ENCODE assay signal across 8 cellular contexts in genomic region chr9:97982191-97982718, GRCh38. TPM values are rescaled to one million over a fixed set of nuclear protein-coding genes. Genes with fewer than 3 reads are reported as not detected.
DNase-seq lines count a peak whose midpoint lies in the region; ATAC-seq and TF ChIP-seq lines count a peak whose summit lies in the region.

No MANE protein-coding gene starts in this region.

- WGBS in mesodermal cell (ENCODE audit: insufficient coverage in 2 of 2), 2 experiments = 0 to 1% methylated on average over 9 to 10 of the region's 16 CpGs

- H3K27ac ChIP-seq in brain microvascular endothelial cell (peak overlapping the region; percentile 61), mesodermal cell (ENCODE audit: low read depth, low read length, severe bottlenecking) (peak overlapping the region; percentile 92)

- H3K4me3 ChIP-seq in brain microvascular endothelial cell (ENCODE audit: low read depth, low read length) (peak overlapping the region; percentile 64), mesodermal cell (ENCODE audit: extremely low read depth, insufficient read depth, low read length, poor library complexity, severe bottlenecking) (peak overlapping the region; percentile 90)

- no peak for TF ChIP-seq CTCF in brain microvascular endothelial cell (IDR thresholded peaks at IDR 0.05; ENCODE audit: low read depth, low read length, missing control alignments)

- in situ Hi-C loops in brain microvascular endothelial cell (cut with HindIII; ENCODE audit: low pct_ligation_motif_present, low sequenced_read_pairs) = no loop called here

- H3K36me3 Mint-ChIP-seq in stimulated activated naive CD8-positive, alpha-beta T cell treated with anti-CD3 and anti-CD28 coated beads, Interleukin-15, Interleukin-2, amounts not matched to agents 100 ng/mL and 50 ng/mL, for 24 hours (ENCODE audit: low read depth) = peaks cover 21% of the 10 kb centered on the region

- peaks cover 7% of the 10 kb centered on the region for H3K4me1 ChIP-seq in mesodermal cell (ENCODE audit: control insufficient read depth, insufficient read depth, low read length, poor library complexity, severe bottlenecking)

- H3K9me3 ChIP-seq in mesodermal cell (ENCODE audit: control insufficient read depth, low read length) = no peaks in the 10 kb centered on the region

- peak overlapping the region; percentile 93 for H3K27ac Mint-ChIP-seq in stimulated activated naive CD8-positive, alpha-beta T cell treated with anti-CD3 and anti-CD28 coated beads, Interleukin-15, Interleukin-2, amounts not matched to agents 100 ng/mL and 50 ng/mL, for 24 hours

- peak overlapping the region; percentile 86 for H3K4me3 Mint-ChIP-seq in stimulated activated naive CD8-positive, alpha-beta T cell treated with anti-CD3 and anti-CD28 coated beads, Interleukin-15, Interleukin-2, amounts not matched to agents 100 ng/mL and 50 ng/mL, for 24 hours

- no peaks in the 10 kb centered on the region for H3K27me3 Mint-ChIP-seq in stimulated activated naive CD8-positive, alpha-beta T cell treated with anti-CD3 and anti-CD28 coated beads, Interleukin-15, Interleukin-2, amounts not matched to agents 100 ng/mL and 50 ng/mL, for 24 hours

- no peaks in the 10 kb centered on the region for H3K9me3 Mint-ChIP-seq in stimulated activated naive CD8-positive, alpha-beta T cell treated with anti-CD3 and anti-CD28 coated beads, Interleukin-15, Interleukin-2, amounts not matched to agents 100 ng/mL and 50 ng/mL, for 24 hours

- no peak for ATAC-seq in stimulated activated naive CD8-positive, alpha-beta T cell treated with anti-CD3 and anti-CD28 coated beads, Interleukin-15, Interleukin-2, amounts not matched to agents 100 U/mL and 50 U/mL, for 24 hours

- H3K27me3 ChIP-seq in brain microvascular endothelial cell (replicated peaks) = no peaks in the 10 kb centered on the region

- no peaks in the 10 kb centered on the region for H3K36me3 ChIP-seq in brain microvascular endothelial cell (replicated peaks)
- H3K36me3 ChIP-seq in mesodermal cell (ENCODE audit: control insufficient read depth, insufficient read depth, low read length) = no peaks in the 10 kb centered on the region

- DNase-seq in stimulated activated naive CD8-positive, alpha-beta T cell treated with anti-CD3 and anti-CD28 coated beads, Interleukin-15, Interleukin-2, amounts not matched to agents 100 U/mL and 50 U/mL, for 24 hours = no peak
- no peak for DNase-seq in brain microvascular endothelial cell
- no peak for DNase-seq in DMS153 (lab: John Stamatoyannopoulos, UW)
- DNase-seq in NCI-H2196 (lab: John Stamatoyannopoulos, UW; ENCODE audit: unreplicated experiment) = no peak
- DNase-seq in epidermal melanocyte (ENCODE audit: insufficient read length, low spot score) = no peak
- no peak for DNase-seq in mesenteric fat pad (ENCODE audit: low spot score)

- H3K4me1 Mint-ChIP-seq in stimulated activated naive CD8-positive, alpha-beta T cell treated with anti-CD3 and anti-CD28 coated beads, Interleukin-15, Interleukin-2, amounts not matched to agents 100 ng/mL and 50 ng/mL, for 24 hours (ENCODE audit: low read depth) = peaks cover 37% of the 10 kb centered on the region

RNA-seq across cellular contexts. Expression of gene ANP32B, which starts 0.9 kb away (rescaled TPM):
- polyA plus RNA-seq in mesodermal cell (2013, experiment 1 of 2) = 183 TPM
- 221 TPM for polyA plus RNA-seq in mesodermal cell (2013, experiment 2 of 2)
- 103 TPM for total RNA-seq in mesenteric fat pad

RNA-seq across cellular contexts. Expression of gene HEMGN, which starts 44.3 kb away (rescaled TPM):
- not detected for polyA plus RNA-seq in mesodermal cell (2013, experiment 1 of 2)
- not detected for polyA plus RNA-seq in mesodermal cell (2013, experiment 2 of 2)
- total RNA-seq in mesenteric fat pad = not detected

RNA-seq across cellular contexts. Expression of gene TRMO, which starts 60.0 kb away (rescaled TPM):
- 5.0 TPM for polyA plus RNA-seq in mesodermal cell (2013, experiment 1 of 2)
- 4.5 TPM for polyA plus RNA-seq in mesodermal cell (2013, experiment 2 of 2)
- 9.2 TPM for total RNA-seq in mesenteric fat pad
